ENCODE assay signal across 1 cellular context in the genomic region with DNA sequence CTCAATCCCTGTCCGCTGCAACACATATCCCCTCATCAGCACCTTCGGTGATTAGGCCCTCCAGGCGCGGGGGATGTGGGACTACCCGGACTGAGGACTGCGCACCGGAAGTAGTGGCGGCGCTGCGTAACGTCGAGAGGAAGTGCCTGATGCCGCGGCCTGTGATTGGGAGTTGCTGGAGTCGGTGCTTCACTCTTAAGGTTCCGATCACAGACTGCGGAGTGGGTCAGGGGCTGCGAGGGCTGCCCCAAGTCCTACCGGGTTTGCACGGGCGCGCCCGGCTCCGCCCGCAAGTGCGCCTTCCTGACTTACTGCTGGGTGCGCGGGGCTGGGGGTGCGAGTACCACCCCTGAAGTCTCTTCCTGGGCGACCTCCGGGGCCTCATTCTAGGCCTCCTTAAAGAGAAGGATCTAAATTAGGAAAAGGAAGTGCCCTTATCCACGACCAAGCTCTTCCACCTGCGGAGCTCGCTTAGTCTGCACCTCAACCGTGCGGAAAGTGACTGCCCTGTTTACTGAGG.
TF ChIP-seq lines count a peak whose summit lies in the region.

A gene (plus strand): TSS at position 192 of the 520 bp plus-strand sequence. CDS start 1,822 bp downstream, outside the sequence.

TF ChIP-seq in K562, 482 proteins besides CTCF, POLR2A, EP300 and RAD21 (continued from another document and continues in another):
- TF ChIP-seq, protein P1, sequence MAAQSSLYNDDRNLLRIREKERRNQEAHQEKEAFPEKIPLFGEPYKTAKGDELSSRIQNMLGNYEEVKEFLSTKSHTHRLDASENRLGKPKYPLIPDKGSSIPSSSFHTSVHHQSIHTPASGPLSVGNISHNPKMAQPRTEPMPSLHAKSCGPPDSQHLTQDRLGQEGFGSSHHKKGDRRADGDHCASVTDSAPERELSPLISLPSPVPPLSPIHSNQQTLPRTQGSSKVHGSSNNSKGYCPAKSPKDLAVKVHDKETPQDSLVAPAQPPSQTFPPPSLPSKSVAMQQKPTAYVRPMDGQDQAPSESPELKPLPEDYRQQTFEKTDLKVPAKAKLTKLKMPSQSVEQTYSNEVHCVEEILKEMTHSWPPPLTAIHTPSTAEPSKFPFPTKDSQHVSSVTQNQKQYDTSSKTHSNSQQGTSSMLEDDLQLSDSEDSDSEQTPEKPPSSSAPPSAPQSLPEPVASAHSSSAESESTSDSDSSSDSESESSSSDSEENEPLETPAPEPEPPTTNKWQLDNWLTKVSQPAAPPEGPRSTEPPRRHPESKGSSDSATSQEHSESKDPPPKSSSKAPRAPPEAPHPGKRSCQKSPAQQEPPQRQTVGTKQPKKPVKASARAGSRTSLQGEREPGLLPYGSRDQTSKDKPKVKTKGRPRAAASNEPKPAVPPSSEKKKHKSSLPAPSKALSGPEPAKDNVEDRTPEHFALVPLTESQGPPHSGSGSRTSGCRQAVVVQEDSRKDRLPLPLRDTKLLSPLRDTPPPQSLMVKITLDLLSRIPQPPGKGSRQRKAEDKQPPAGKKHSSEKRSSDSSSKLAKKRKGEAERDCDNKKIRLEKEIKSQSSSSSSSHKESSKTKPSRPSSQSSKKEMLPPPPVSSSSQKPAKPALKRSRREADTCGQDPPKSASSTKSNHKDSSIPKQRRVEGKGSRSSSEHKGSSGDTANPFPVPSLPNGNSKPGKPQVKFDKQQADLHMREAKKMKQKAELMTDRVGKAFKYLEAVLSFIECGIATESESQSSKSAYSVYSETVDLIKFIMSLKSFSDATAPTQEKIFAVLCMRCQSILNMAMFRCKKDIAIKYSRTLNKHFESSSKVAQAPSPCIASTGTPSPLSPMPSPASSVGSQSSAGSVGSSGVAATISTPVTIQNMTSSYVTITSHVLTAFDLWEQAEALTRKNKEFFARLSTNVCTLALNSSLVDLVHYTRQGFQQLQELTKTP (IDR thresholded peaks at IDR 0.05; ENCODE audit: low read depth in 1 of 2, partially characterized antibody in 2 of 2) = peak in 1 of 2 experiments; percentile 47
- TF ChIP-seq KDM1A (IDR thresholded peaks at IDR 0.05) (no peak), BRF1 (IDR thresholded peaks at IDR 0.05; ENCODE audit: borderline replicate concordance, extremely low read depth, insufficient read length) (no peak), NFIX (CRISPR knock-in tag; IDR thresholded peaks at IDR 0.05; ENCODE audit: low read depth) (no peak), MAFF (IDR thresholded peaks at IDR 0.05; ENCODE audit: low read length) (no peak), KLF13 (tag; IDR thresholded peaks at IDR 0.05; ENCODE audit: borderline replicate concordance, low read depth) (no peak), JUN (IDR thresholded peaks at IDR 0.05; ENCODE audit: borderline replicate concordance, low read depth, low read length) (peak; percentile 26; the same call in 1 of the 2 replicates), JUN (CRISPR knock-in tag; IDR thresholded peaks at IDR 0.05; ENCODE audit: borderline replicate concordance) (no peak), SRF (CRISPR knock-in tag; IDR thresholded peaks at IDR 0.05) (no peak), CBX1 (IDR thresholded peaks at IDR 0.05; ENCODE audit: low read depth) (peak; percentile 98), CBX5 (IDR thresholded peaks at IDR 0.05; ENCODE audit: borderline replicate concordance, low read depth) (peak; percentile 93), KAT8 (IDR thresholded peaks at IDR 0.05; ENCODE audit: low read depth) (peak; percentile 48; the same call in 1 of the 2 replicates), CBX3 (IDR thresholded peaks at IDR 0.05; ENCODE audit: borderline replicate concordance in 1 of 2, low read length in 2 of 2) (peak; percentile 96 to 99), JUND (IDR thresholded peaks at IDR 0.05; ENCODE audit: borderline replicate concordance, low read depth, low read length) (peak; percentile 65; the same call in 1 of the 2 replicates), JUND (tag; IDR thresholded peaks at IDR 0.05; ENCODE audit: borderline replicate concordance, low read depth, low read length) (peak; percentile 51; the same call in 1 of the 3 replicates), MTA2 (IDR thresholded peaks at IDR 0.05; ENCODE audit: low read depth) (no peak), ETS2 (tag; IDR thresholded peaks at IDR 0.05; ENCODE audit: borderline replicate concordance, poor library complexity, severe bottlenecking) (no peak), MAZ (CRISPR knock-in tag; conservative IDR thresholded peaks at IDR 0.05 in 1 of 2, IDR thresholded peaks at IDR 0.05 in 1 of 2) (peak; percentile 46 to 60; a peak in 2 of 4 replicates), NR2F6 (CRISPR knock-in tag; IDR thresholded peaks at IDR 0.05) (no peak), PHF21A (IDR thresholded peaks at IDR 0.05; ENCODE audit: borderline replicate concordance, low read depth) (no peak), ETV5 (CRISPR knock-in tag; IDR thresholded peaks at IDR 0.05; ENCODE audit: low read depth) (no peak), KLF6 (CRISPR knock-in tag; IDR thresholded peaks at IDR 0.05; ENCODE audit: borderline replicate concordance) (no peak), ZZZ3 (IDR thresholded peaks at IDR 0.05) (0 out of 2 replicates have a peak, but pooled peaks have one; percentile 63), HNRNPL (IDR thresholded peaks at IDR 0.05; ENCODE audit: low read depth, low read length) (no peak), RFX7 (CRISPR knock-in tag; IDR thresholded peaks at IDR 0.05) (no peak), CCNT2 (IDR thresholded peaks at IDR 0.05; ENCODE audit: borderline replicate concordance, extremely low read depth, insufficient read length, low read depth, low read length) (no peak), HMG20A (CRISPR knock-in tag; conservative IDR thresholded peaks at IDR 0.05) (no peak), TCF7 (IDR thresholded peaks at IDR 0.05; ENCODE audit: borderline replicate concordance) (0 out of 2 replicates have a peak, but pooled peaks have one; percentile 59), GTF2E2 (tag; IDR thresholded peaks at IDR 0.05) (peak; percentile 19; the same call in 1 of the 2 replicates), BCL6 (CRISPR knock-in tag; IDR thresholded peaks at IDR 0.05) (no peak), RBFOX2 (IDR thresholded peaks at IDR 0.05; ENCODE audit: low read depth, low read length) (peak; percentile 83), KDM5B (IDR thresholded peaks at IDR 0.05; ENCODE audit: insufficient replicate concordance, low read depth, low read length) (no peak), SMARCA5 (IDR thresholded peaks at IDR 0.05) (no peak), RBM25 (IDR thresholded peaks at IDR 0.05; ENCODE audit: low read depth, low read length, severe bottlenecking) (no peak)
- TF ChIP-seq, protein P2, sequence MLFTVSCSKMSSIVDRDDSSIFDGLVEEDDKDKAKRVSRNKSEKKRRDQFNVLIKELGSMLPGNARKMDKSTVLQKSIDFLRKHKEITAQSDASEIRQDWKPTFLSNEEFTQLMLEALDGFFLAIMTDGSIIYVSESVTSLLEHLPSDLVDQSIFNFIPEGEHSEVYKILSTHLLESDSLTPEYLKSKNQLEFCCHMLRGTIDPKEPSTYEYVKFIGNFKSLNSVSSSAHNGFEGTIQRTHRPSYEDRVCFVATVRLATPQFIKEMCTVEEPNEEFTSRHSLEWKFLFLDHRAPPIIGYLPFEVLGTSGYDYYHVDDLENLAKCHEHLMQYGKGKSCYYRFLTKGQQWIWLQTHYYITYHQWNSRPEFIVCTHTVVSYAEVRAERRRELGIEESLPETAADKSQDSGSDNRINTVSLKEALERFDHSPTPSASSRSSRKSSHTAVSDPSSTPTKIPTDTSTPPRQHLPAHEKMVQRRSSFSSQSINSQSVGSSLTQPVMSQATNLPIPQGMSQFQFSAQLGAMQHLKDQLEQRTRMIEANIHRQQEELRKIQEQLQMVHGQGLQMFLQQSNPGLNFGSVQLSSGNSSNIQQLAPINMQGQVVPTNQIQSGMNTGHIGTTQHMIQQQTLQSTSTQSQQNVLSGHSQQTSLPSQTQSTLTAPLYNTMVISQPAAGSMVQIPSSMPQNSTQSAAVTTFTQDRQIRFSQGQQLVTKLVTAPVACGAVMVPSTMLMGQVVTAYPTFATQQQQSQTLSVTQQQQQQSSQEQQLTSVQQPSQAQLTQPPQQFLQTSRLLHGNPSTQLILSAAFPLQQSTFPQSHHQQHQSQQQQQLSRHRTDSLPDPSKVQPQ (CRISPR knock-in tag; IDR thresholded peaks at IDR 0.05; ENCODE audit: borderline replicate concordance) = no peak
- TF ChIP-seq, protein P3, sequence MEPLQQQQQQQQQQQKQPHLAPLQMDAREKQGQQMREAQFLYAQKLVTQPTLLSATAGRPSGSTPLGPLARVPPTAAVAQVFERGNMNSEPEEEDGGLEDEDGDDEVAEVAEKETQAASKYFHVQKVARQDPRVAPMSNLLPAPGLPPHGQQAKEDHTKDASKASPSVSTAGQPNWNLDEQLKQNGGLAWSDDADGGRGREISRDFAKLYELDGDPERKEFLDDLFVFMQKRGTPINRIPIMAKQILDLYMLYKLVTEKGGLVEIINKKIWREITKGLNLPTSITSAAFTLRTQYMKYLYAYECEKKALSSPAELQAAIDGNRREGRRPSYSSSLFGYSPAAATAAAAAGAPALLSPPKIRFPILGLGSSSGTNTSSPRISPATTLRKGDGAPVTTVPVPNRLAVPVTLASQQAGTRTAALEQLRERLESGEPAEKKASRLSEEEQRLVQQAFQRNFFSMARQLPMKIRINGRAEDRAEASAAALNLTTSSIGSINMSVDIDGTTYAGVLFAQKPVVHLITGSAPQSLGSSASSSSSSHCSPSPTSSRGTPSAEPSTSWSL (CRISPR knock-in tag; IDR thresholded peaks at IDR 0.05; ENCODE audit: borderline replicate concordance) = no peak
- TF ChIP-seq, protein P4, sequence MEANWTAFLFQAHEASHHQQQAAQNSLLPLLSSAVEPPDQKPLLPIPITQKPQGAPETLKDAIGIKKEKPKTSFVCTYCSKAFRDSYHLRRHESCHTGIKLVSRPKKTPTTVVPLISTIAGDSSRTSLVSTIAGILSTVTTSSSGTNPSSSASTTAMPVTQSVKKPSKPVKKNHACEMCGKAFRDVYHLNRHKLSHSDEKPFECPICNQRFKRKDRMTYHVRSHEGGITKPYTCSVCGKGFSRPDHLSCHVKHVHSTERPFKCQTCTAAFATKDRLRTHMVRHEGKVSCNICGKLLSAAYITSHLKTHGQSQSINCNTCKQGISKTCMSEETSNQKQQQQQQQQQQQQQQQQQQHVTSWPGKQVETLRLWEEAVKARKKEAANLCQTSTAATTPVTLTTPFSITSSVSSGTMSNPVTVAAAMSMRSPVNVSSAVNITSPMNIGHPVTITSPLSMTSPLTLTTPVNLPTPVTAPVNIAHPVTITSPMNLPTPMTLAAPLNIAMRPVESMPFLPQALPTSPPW (CRISPR knock-in tag; IDR thresholded peaks at IDR 0.05) = 0 out of 2 replicates have a peak, but pooled peaks have one; percentile 27
- TF ChIP-seq, protein P5, sequence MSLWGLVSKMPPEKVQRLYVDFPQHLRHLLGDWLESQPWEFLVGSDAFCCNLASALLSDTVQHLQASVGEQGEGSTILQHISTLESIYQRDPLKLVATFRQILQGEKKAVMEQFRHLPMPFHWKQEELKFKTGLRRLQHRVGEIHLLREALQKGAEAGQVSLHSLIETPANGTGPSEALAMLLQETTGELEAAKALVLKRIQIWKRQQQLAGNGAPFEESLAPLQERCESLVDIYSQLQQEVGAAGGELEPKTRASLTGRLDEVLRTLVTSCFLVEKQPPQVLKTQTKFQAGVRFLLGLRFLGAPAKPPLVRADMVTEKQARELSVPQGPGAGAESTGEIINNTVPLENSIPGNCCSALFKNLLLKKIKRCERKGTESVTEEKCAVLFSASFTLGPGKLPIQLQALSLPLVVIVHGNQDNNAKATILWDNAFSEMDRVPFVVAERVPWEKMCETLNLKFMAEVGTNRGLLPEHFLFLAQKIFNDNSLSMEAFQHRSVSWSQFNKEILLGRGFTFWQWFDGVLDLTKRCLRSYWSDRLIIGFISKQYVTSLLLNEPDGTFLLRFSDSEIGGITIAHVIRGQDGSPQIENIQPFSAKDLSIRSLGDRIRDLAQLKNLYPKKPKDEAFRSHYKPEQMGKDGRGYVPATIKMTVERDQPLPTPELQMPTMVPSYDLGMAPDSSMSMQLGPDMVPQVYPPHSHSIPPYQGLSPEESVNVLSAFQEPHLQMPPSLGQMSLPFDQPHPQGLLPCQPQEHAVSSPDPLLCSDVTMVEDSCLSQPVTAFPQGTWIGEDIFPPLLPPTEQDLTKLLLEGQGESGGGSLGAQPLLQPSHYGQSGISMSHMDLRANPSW (CRISPR knock-in tag; IDR thresholded peaks at IDR 0.05) = no peak
- TF ChIP-seq, protein P6, sequence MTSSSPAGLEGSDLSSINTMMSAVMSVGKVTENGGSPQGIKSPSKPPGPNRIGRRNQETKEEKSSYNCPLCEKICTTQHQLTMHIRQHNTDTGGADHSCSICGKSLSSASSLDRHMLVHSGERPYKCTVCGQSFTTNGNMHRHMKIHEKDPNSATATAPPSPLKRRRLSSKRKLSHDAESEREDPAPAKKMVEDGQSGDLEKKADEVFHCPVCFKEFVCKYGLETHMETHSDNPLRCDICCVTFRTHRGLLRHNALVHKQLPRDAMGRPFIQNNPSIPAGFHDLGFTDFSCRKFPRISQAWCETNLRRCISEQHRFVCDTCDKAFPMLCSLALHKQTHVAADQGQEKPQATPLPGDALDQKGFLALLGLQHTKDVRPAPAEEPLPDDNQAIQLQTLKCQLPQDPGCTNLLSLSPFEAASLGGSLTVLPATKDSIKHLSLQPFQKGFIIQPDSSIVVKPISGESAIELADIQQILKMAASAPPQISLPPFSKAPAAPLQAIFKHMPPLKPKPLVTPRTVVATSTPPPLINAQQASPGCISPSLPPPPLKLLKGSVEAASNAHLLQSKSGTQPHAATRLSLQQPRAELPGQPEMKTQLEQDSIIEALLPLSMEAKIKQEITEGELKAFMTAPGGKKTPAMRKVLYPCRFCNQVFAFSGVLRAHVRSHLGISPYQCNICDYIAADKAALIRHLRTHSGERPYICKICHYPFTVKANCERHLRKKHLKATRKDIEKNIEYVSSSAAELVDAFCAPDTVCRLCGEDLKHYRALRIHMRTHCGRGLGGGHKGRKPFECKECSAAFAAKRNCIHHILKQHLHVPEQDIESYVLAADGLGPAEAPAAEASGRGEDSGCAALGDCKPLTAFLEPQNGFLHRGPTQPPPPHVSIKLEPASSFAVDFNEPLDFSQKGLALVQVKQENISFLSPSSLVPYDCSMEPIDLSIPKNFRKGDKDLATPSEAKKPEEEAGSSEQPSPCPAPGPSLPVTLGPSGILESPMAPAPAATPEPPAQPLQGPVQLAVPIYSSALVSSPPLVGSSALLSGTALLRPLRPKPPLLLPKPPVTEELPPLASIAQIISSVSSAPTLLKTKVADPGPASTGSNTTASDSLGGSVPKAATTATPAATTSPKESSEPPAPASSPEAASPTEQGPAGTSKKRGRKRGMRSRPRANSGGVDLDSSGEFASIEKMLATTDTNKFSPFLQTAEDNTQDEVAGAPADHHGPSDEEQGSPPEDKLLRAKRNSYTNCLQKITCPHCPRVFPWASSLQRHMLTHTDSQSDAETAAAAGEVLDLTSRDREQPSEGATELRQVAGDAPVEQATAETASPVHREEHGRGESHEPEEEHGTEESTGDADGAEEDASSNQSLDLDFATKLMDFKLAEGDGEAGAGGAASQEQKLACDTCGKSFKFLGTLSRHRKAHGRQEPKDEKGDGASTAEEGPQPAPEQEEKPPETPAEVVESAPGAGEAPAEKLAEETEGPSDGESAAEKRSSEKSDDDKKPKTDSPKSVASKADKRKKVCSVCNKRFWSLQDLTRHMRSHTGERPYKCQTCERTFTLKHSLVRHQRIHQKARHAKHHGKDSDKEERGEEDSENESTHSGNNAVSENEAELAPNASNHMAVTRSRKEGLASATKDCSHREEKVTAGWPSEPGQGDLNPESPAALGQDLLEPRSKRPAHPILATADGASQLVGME (CRISPR knock-in tag; IDR thresholded peaks at IDR 0.05) = peak; percentile 90
- TF ChIP-seq, protein P7, sequence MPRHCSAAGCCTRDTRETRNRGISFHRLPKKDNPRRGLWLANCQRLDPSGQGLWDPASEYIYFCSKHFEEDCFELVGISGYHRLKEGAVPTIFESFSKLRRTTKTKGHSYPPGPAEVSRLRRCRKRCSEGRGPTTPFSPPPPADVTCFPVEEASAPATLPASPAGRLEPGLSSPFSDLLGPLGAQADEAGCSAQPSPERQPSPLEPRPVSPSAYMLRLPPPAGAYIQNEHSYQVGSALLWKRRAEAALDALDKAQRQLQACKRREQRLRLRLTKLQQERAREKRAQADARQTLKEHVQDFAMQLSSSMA (CRISPR knock-in tag; IDR thresholded peaks at IDR 0.05) = 0 out of 2 replicates have a peak, but pooled peaks have one; percentile 75
